Comparison of ENCODE assay signal across 8 cellular contexts in genomic region chr2:158179660-158180059, GRCh38.
DNase-seq lines count a peak whose midpoint lies in the region; ATAC-seq and TF ChIP-seq lines count a peak whose summit lies in the region.

No MANE protein-coding gene starts in this region.

- no peaks in the 10 kb centered on the region for H3K9me3 ChIP-seq in esophagus squamous epithelium

- H3K4me3 ChIP-seq in esophagus squamous epithelium = no peak overlapping the region

- DNase-seq in Ammon's horn (ENCODE audit: low spot score) (peak; percentile 39), OCI-M1 (lab: John Stamatoyannopoulos, UW) (peak; percentile 46), hepatic stellate cell (ENCODE audit: low spot score) (peak; percentile 3), hippocampal formation (lab: John Stamatoyannopoulos, UW) (no peak), esophagus squamous epithelium (lab: John Stamatoyannopoulos, UW) (no peak)
- no peak for DNase-seq in activated T-cell treated with anti-CD3 and anti-CD28 coated beads, Interleukin-2, amount 50 U/mL, for 48 hours

- no peak overlapping the region for H3K27ac ChIP-seq in esophagus squamous epithelium

- intact Hi-C loops in esophagus squamous epithelium (cut with DNase I) = no loop called here

- no peaks in the 10 kb centered on the region for H3K36me3 ChIP-seq in esophagus squamous epithelium

- ATAC-seq in GM21526 (IDR thresholded peaks at IDR 0.05; ENCODE audit: low FRiP score, unreplicated experiment) = peak; percentile 56
- no peak for ATAC-seq in HG03457 (IDR thresholded peaks at IDR 0.05; ENCODE audit: unreplicated experiment)

- peaks cover 0 to 26% (median 0%) of the 10 kb centered on the region in 3 donors for H3K4me1 ChIP-seq in esophagus squamous epithelium

- 23 to 37% methylated on average over 2 of the region's 2 CpGs for WGBS in esophagus squamous epithelium, 2 donors

- TF ChIP-seq CTCF in esophagus squamous epithelium (IDR thresholded peaks at IDR 0.05) = peak in 2 of 6 experiments; percentile 13 to 43

- H3K27me3 ChIP-seq in esophagus squamous epithelium = no peaks in the 10 kb centered on the region

- TF ChIP-seq POLR2A in esophagus squamous epithelium (IDR thresholded peaks at IDR 0.05) = no peak

Comparison
In these comparisons a context has a peak if more than half of its experiments do, and no peak if none do; other contexts are left out.
1. DNase-seq: peak in Ammon's horn (single experiment), OCI-M1 (single experiment) and hepatic stellate cell (single experiment); none in activated T-cell treated with anti-CD3 and anti-CD28 coated beads, Interleukin-2, amount 50 U/mL, for 48 hours (0 of 2), hippocampal formation (0 of 2) and esophagus squamous epithelium (single experiment).